In genomic region chr20:62723351-62723750, GRCh38 we compare ENCODE assay signal across 1 cellular context.
TF ChIP-seq lines count a peak whose summit lies in the region.

No MANE protein-coding gene starts in this region.

TF ChIP-seq in IMR-90, 13 proteins besides CTCF, POLR2A, EP300 and RAD21:
- no peak for TF ChIP-seq MAFK (IDR thresholded peaks at IDR 0.05; ENCODE audit: low read depth, low read length)
TF ChIP-seq in IMR-90: peak in this region for 0.
